ENCODE assay signal across 8 cellular contexts in genomic region chr1:2046225-2046917, GRCh38. TPM values are rescaled to one million over a fixed set of nuclear protein-coding genes. Genes with fewer than 3 reads are reported as not detected.
A peak's percentile ranks its signal among the peaks of the same experiment; 100 is the strongest.
DNase-seq lines count a peak whose midpoint lies in the region; ATAC-seq and TF ChIP-seq lines count a peak whose summit lies in the region.

No MANE protein-coding gene starts in this region.

- 0 out of 20 replicates have a peak overlapping the region, but pooled peaks of 1 of the 10 experiments have one; percentile 44 for H3K4me3 ChIP-seq in BLaER1 treated with 17β-estradiol and CSF1 and Interleukin-3, amounts not matched to agents 10 nM and 100 nM
- H3K4me3 ChIP-seq in HL-60 (replicated peaks; ENCODE audit: insufficient read depth, low read length) (no peak overlapping the region), breast epithelium (no peak overlapping the region), liver (ENCODE audit: low read depth in 1 of 3, low read length in 3 of 3) (peak overlapping the region in 1 of 3 donors; percentile 43)

- peak overlapping the region; percentile 3 for H3K4me3 Mint-ChIP-seq in type B pancreatic cell

- no peak overlapping the region for H3K27ac ChIP-seq in BLaER1 treated with 17β-estradiol and CSF1 and Interleukin-3, amounts not matched to agents 10 nM and 100 nM
- H3K27ac ChIP-seq in HL-60 (replicated peaks) (no peak overlapping the region), breast epithelium (peak overlapping the region in 1 of 2 donors; percentile 9), liver (ENCODE audit: low read depth in 1 of 2, low read length in 2 of 2) (no peak overlapping the region)

- no peaks in the 10 kb centered on the region for H3K9me3 Mint-ChIP-seq in type B pancreatic cell

- in situ Hi-C loops in SK-MEL-5 (cut with HindIII; ENCODE audit: low pct_unique_long_range_greater_than_20kb, low sequenced_read_pairs), result no loop called here

- ATAC-seq in HG03378 (IDR thresholded peaks at IDR 0.05; ENCODE audit: unreplicated experiment) (no peak), HG03354 (IDR thresholded peaks at IDR 0.05; ENCODE audit: poor library complexity, severe bottlenecking, unreplicated experiment) (no peak)

- 31% methylated on average over 17 of the region's 17 CpGs for WGBS in liver

- H3K9me3 ChIP-seq in BLaER1 treated with 17β-estradiol and CSF1 and Interleukin-3, amounts not matched to agents 10 nM and 100 nM (replicated peaks in 1 of 11), result no peaks in the 10 kb centered on the region
- H3K9me3 ChIP-seq in breast epithelium, result no peaks in the 10 kb centered on the region
- no peaks in the 10 kb centered on the region for H3K9me3 ChIP-seq in liver (ENCODE audit: control insufficient read depth in 4 of 4, low read length in 3 of 4)

- intact Hi-C loops in breast epithelium (cut with DNase I; ENCODE audit: low total_unique reads), result no loop called here

- no peaks in the 10 kb centered on the region for H3K36me3 Mint-ChIP-seq in type B pancreatic cell

- peak; percentile 30 to 55 for DNase-seq in HL-60 (ENCODE audit: low read depth in 1 of 2, low spot score in 1 of 2)
- DNase-seq in SK-MEL-5 (ENCODE audit: low read depth, low spot score), result peak; percentile 60
- peak; percentile 34 to 79 for DNase-seq in breast epithelium (ENCODE audit: low spot score in 2 of 2)
- no peak for DNase-seq in type B pancreatic cell (ENCODE audit: extremely low spot score, unreplicated experiment)

- H3K36me3 ChIP-seq in BLaER1 treated with 17β-estradiol and CSF1 and Interleukin-3, amounts not matched to agents 10 nM and 100 nM, result no peaks in the 10 kb centered on the region
- H3K36me3 ChIP-seq in breast epithelium, result no peaks in the 10 kb centered on the region
- H3K36me3 ChIP-seq in liver (ENCODE audit: control insufficient read depth in 4 of 4, insufficient read depth in 3 of 4, low read depth in 1 of 4, low read length in 3 of 4), result no peaks in the 10 kb centered on the region

- H3K27me3 ChIP-seq in BLaER1 treated with 17β-estradiol and CSF1 and Interleukin-3, amounts not matched to agents 10 nM and 100 nM, result peaks cover 41 to 68% (median 49%) of the 10 kb centered on the region in 11 experiments
- H3K27me3 ChIP-seq in HL-60 (ENCODE audit: insufficient read depth, poor library complexity, severe bottlenecking) (peaks cover 35% of the 10 kb centered on the region), breast epithelium (peaks cover 5 to 12% of the 10 kb centered on the region in 2 donors), liver (ENCODE audit: control insufficient read depth in 4 of 4, insufficient read depth in 4 of 4, low read length in 3 of 4) (no peaks in the 10 kb centered on the region)

- peaks cover 0 to 37% (median 7%) of the 10 kb centered on the region in 11 experiments; a peak in 12 of 22 replicates for H4K20me1 ChIP-seq in BLaER1 treated with 17β-estradiol and CSF1 and Interleukin-3, amounts not matched to agents 10 nM and 100 nM

- peaks cover 29% of the 10 kb centered on the region for H3K27me3 Mint-ChIP-seq in type B pancreatic cell

- peaks cover 13% of the 10 kb centered on the region for H3K4me1 Mint-ChIP-seq in type B pancreatic cell (ENCODE audit: unreplicated experiment)

- TF ChIP-seq CTCF in HL-60 (IDR thresholded peaks at IDR 0.05; ENCODE audit: insufficient read depth, low read length) (peak; percentile 44), breast epithelium (IDR thresholded peaks at IDR 0.05) (peak in 2 of 3 donors; percentile 56 to 60), liver (IDR thresholded peaks at IDR 0.05; ENCODE audit: low read depth, low read length, missing input control) (peak; percentile 80), type B pancreatic cell (conservative IDR thresholded peaks at IDR 0.05) (peak; percentile 76)

- H3K9ac ChIP-seq in BLaER1 treated with 17β-estradiol and CSF1 and Interleukin-3, amounts not matched to agents 10 nM and 100 nM, result peak overlapping the region in 3 of 11 experiments; percentile 50 to 74 (median 72); a peak in 6 of 22 replicates
- no peak overlapping the region for H3K9ac ChIP-seq in liver (ENCODE audit: low read depth in 1 of 2, low read length in 2 of 2)

- peak overlapping the region in 10 of 11 experiments; percentile 38 to 97 (median 89); a peak in 18 of 22 replicates for H3K4me2 ChIP-seq in BLaER1 treated with 17β-estradiol and CSF1 and Interleukin-3, amounts not matched to agents 10 nM and 100 nM

- peaks cover 22 to 92% (median 83%) of the 10 kb centered on the region in 10 experiments for H3K4me1 ChIP-seq in BLaER1 treated with 17β-estradiol and CSF1 and Interleukin-3, amounts not matched to agents 10 nM and 100 nM
- peaks cover 3 to 4% of the 10 kb centered on the region in 2 donors for H3K4me1 ChIP-seq in breast epithelium
- H3K4me1 ChIP-seq in liver (ENCODE audit: control insufficient read depth in 4 of 4, insufficient read depth in 4 of 4, low read length in 3 of 4), result peaks cover 11 to 57% (median 42%) of the 10 kb centered on the region in 4 donors

- no peak overlapping the region for H3K27ac Mint-ChIP-seq in type B pancreatic cell

- TF ChIP-seq RAD21 in liver (IDR thresholded peaks at IDR 0.05), result peak; percentile 74 to 82

- TF ChIP-seq POLR2A in breast epithelium (IDR thresholded peaks at IDR 0.05), result no peak

TF ChIP-seq in liver, 16 proteins besides CTCF, POLR2A, EP300 and RAD21:
- peak in 1 of 2 donors; percentile 12 for TF ChIP-seq HNF4A (conservative IDR thresholded peaks at IDR 0.05)
- no peak for TF ChIP-seq MAX (IDR thresholded peaks at IDR 0.05)
- peak in 1 of 2 donors; percentile 32 for TF ChIP-seq RXRA (IDR thresholded peaks at IDR 0.05)

RNA-seq across cellular contexts. Expression of gene PRKCZ, which starts 3.8 kb away (rescaled TPM):
- 19.8 and 25.0 TPM in 2 replicates for total RNA-seq in SK-MEL-5 (2014; rRNA removed; shearing (Covaris generic))
- 26.2 and 27.4 TPM in 2 replicates for polyA plus RNA-seq in SK-MEL-5 (2015; cell fraction: cytosol; rRNA removed)
- 30.5 and 33.5 TPM in 2 replicates for polyA plus RNA-seq in SK-MEL-5 (2015; cell fraction: nucleus; rRNA removed)
- total RNA-seq in breast epithelium (10 to 100 TPM in 2 of 3 donors, under 1 TPM in 1; 0.64 to 17.9 (median 12.5) TPM), liver (1 to 10 TPM; 7.6 to 9.3 TPM), type B pancreatic cell (ENCODE audit: low replicate concordance) (33.2 and 64.4 TPM in 2 replicates)
- polyA plus RNA-seq in liver, result 1 to 10 TPM; 4.8 to 9.9 TPM

RNA-seq across cellular contexts. Expression of gene GABRD, which starts 27.2 kb away (rescaled TPM):
- total RNA-seq in SK-MEL-5 (2014; rRNA removed; shearing (Covaris generic)), result 0.16 and 0.45 TPM in 2 replicates
- polyA plus RNA-seq in SK-MEL-5 (2015; cell fraction: cytosol; rRNA removed), result 1.3 and 3.3 TPM in 2 replicates
- polyA plus RNA-seq in SK-MEL-5 (2015; cell fraction: nucleus; rRNA removed), result 1.1 and 1.3 TPM in 2 replicates
- not detected for total RNA-seq in breast epithelium
- not detected for total RNA-seq in liver
- polyA plus RNA-seq in liver, result under 1 TPM in 1 of 2 donors, not detected in 1; 0.29 TPM
- 0.43 and 2.0 TPM in 2 replicates for total RNA-seq in type B pancreatic cell (ENCODE audit: low replicate concordance)

RNA-seq across cellular contexts. Expression of gene CFAP74, which starts 42.8 kb away (rescaled TPM):
- not detected in 2 replicates for total RNA-seq in SK-MEL-5 (2014; rRNA removed; shearing (Covaris generic))
- polyA plus RNA-seq in SK-MEL-5 (2015; cell fraction: cytosol; rRNA removed), result not detected in 2 replicates
- not detected in 2 replicates for polyA plus RNA-seq in SK-MEL-5 (2015; cell fraction: nucleus; rRNA removed)
- total RNA-seq in breast epithelium (under 1 TPM in 2 of 3 donors, not detected in 1; 0.29 to 0.98 TPM), liver (under 1 TPM in 1 of 2 donors, not detected in 1; under 0.01 TPM), type B pancreatic cell (ENCODE audit: low replicate concordance) (0.76 and 1.5 TPM in 2 replicates)
- polyA plus RNA-seq in liver, result under 1 TPM in 1 of 2 donors, not detected in 1; 0.31 TPM
